8 cellular contexts compared by ENCODE assay signal in genomic region chrX:130110379-130111219, GRCh38. TPM values are rescaled to one million over a fixed set of nuclear protein-coding genes. Genes with fewer than 3 reads are reported as not detected.
DNase-seq lines count a peak whose midpoint lies in the region; ATAC-seq, FAIRE-seq and TF ChIP-seq lines count a peak whose summit lies in the region.

Gene ELF4, minus strand, starts transcription at chrX:130110497. Its CDS starts 29,167 bp downstream, at chrX:130081330.

- peak within 1 kb of the TSS; percentile 45 to 55 for H3K4me3 ChIP-seq in kidney (ENCODE audit: low read length in 2 of 2)

- intact Hi-C loops in kidney (cut with DNase I) = no loop called here

- no peaks in the 10 kb centered on the region for H3K9me3 ChIP-seq in KOPT-K1 (ENCODE audit: insufficient read depth, low read length, poor library complexity, severe bottlenecking)
- no peaks in the 10 kb centered on the region for H3K9me3 ChIP-seq in kidney (ENCODE audit: control insufficient read depth in 1 of 2, low read length in 2 of 2)

- TF ChIP-seq CTCF in brain (conservative IDR thresholded peaks at IDR 0.05) (no peak), kidney (IDR thresholded peaks at IDR 0.05; ENCODE audit: borderline replicate concordance, extremely low read depth, insufficient read depth) (no peak)

- H3K4me3 Mint-ChIP-seq in brain = peak within 1 kb of the TSS; percentile 71 to 86 (median 79)

- no peaks in the 10 kb centered on the region; the same call in 1 of the 2 replicates for H3K36me3 ChIP-seq in KOPT-K1 (ENCODE audit: insufficient read depth, low read length)
- H3K36me3 ChIP-seq in kidney (ENCODE audit: control insufficient read depth in 1 of 2, insufficient read depth in 2 of 2, low read length in 2 of 2) = no peaks in the 10 kb centered on the region

- peaks cover 56% of the 10 kb centered on the region for H3K27me3 Mint-ChIP-seq in brain

- peak; percentile 72 for DNase-seq in CD1c-positive myeloid dendritic cell (ENCODE audit: extremely low spot score)
- DNase-seq in T-helper 2 cell = peak; percentile 24 to 74 (median 52)
- DNase-seq in kidney = peak; percentile 86
- DNase-seq in stimulated activated CD4-positive, alpha-beta T cell treated with anti-CD3 and anti-CD28 coated beads, Interleukin-4, amount 100 ng/mL, for 24 hours = peak; percentile 49
- DNase-seq in NCI-H2107 (lab: John Stamatoyannopoulos, UW) = no peak

- peaks cover 14% of the 10 kb centered on the region for H3K4me1 Mint-ChIP-seq in brain

- H3K9me3 Mint-ChIP-seq in brain = peaks cover 0 to 19% (median 0%) of the 10 kb centered on the region in 5 experiments

- H3K9ac ChIP-seq in kidney (ENCODE audit: low read length in 2 of 2) = peak within 1 kb of the TSS; percentile 24 to 55

- peak; percentile 36 for ATAC-seq in GM19324 (IDR thresholded peaks at IDR 0.05; ENCODE audit: low FRiP score, unreplicated experiment)

- H3K27ac ChIP-seq in KOPT-K1 (ENCODE audit: low read depth, low read length, poor library complexity, severe bottlenecking) (peak within 1 kb of the TSS; percentile 81), kidney (ENCODE audit: low read depth in 2 of 2, low read length in 2 of 2) (peak within 1 kb of the TSS; percentile 57 to 77)

- H3K36me3 Mint-ChIP-seq in brain = no peaks in the 10 kb centered on the region

- no peak for FAIRE-seq in kidney (lab: Jason Lieb, UNC)

- peak within 1 kb of the TSS in 2 of 5 experiments; percentile 62 to 67 for H3K27ac Mint-ChIP-seq in brain

- H3K4me1 ChIP-seq in kidney (ENCODE audit: control insufficient read depth in 1 of 2, insufficient read depth in 1 of 2, low read depth in 1 of 2, low read length in 2 of 2) = peaks cover 0 to 3% of the 10 kb centered on the region in 2 donors

RNA-seq across cellular contexts. Expression of gene ELF4, which starts in this region (rescaled TPM):
- polyA plus RNA-seq in brain (ENCODE audit: insufficient read depth, low read depth, low replicate concordance) = 9.9 TPM
- 18.0 TPM for total RNA-seq in kidney
- polyA plus RNA-seq in kidney (ENCODE audit: insufficient read depth, low read depth, low replicate concordance) = 2.6 TPM
